In the genomic region with DNA sequence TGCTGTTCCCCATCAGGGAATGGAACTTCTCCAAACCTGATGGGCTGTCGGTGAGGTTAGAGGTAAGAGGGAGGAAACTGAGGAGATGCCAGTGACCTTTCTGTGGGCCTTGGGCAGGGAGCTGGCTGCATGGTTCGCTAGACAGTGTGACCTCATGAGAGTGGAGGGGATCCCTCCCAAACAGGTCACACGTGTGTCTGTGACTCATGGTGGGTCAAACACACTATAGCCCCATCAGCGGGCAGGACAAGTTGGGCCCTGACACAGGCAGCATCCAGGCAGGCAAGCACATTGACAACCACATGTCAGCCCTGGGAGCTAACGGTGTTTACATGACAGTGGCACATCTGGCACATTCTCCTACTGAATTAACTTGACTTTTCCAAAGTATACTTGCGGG, we compare ENCODE assay signal across 20 cellular contexts.
"Had no signal": no experiment of that assay in that cellular context is flagged by ENCODE, and none has a peak within 500 bp of the region (broad histone marks: within the 10 kb centered on the region; RNA-seq: fewer than 3 reads in every experiment).

No MANE protein-coding gene starts in this region.

- H3K4me3 ChIP-seq: body of pancreas, colonic mucosa, heart right ventricle, lower lobe of right lung, ovary, psoas muscle, right atrium auricular region, upper lobe of right lung had no signal

- H3K27ac ChIP-seq: body of pancreas, colonic mucosa, heart right ventricle, lower lobe of right lung, ovary, psoas muscle, right atrium auricular region, upper lobe of right lung had no signal

- H3K36me3 ChIP-seq: colonic mucosa, heart right ventricle, lower lobe of right lung, ovary, right atrium auricular region, upper lobe of right lung had no signal

- DNase-seq: activated CD4-positive, alpha-beta T cell treated with anti-CD3 and anti-CD28 coated beads for 4 hours; activated CD4-positive, CD25-positive, alpha-beta regulatory T cell; activated CD8-positive, alpha-beta memory T cell treated with anti-CD3 and anti-CD28 coated beads, Interleukin-2, amount 10 ng/mL, durations not matched to agents 7 days and 5 days; activated effector memory CD4-positive, alpha-beta T cell treated with anti-CD3 and anti-CD28 coated beads, Interleukin-2, amount 50 U/mL, for 16 hours; activated naive CD4-positive, alpha-beta T cell treated with anti-CD3 and anti-CD28 coated beads, Interleukin-2, amount 50 U/mL, for 16 hours; activated naive CD8-positive, alpha-beta T cell treated with anti-CD3 and anti-CD28 coated beads, Interleukin-2, amount 50 U/mL, for 24 hours; activated T-cell treated with anti-CD3 and anti-CD28 coated beads for 4 hours; body of pancreas; central memory CD4-positive, alpha-beta T cell; colonic mucosa; heart right ventricle; lower lobe of right lung; mesendoderm; naive B cell; psoas muscle; T1000 had no signal

- ATAC-seq: activated CD8-positive, alpha-beta memory T cell treated with anti-CD3 and anti-CD28 coated beads, Interleukin-2, amount 10 ng/mL, durations not matched to agents 7 days and 5 days; activated naive CD8-positive, alpha-beta T cell treated with anti-CD3 and anti-CD28 coated beads, Interleukin-2, amount 50 U/mL, for 24 hours; heart right ventricle; lower lobe of right lung; psoas muscle; stimulated activated memory B cell treated with anti-CD40 and anti-IgM and Interleukin-4, amounts not matched to agents 10 μg/mL and 1 μg/mL and 100 μg/mL, for 72 hours; upper lobe of right lung had no signal

- H3K27me3 ChIP-seq: body of pancreas, colonic mucosa, ovary, right atrium auricular region, upper lobe of right lung had no signal

- H3K9me3 ChIP-seq: body of pancreas, colonic mucosa, heart right ventricle, lower lobe of right lung, ovary, psoas muscle, right atrium auricular region, upper lobe of right lung had no signal

- H3K4me1 ChIP-seq: body of pancreas, colonic mucosa, heart right ventricle, lower lobe of right lung, psoas muscle, right atrium auricular region, upper lobe of right lung had no signal
